Comparison of ENCODE assay signal across 21 cellular contexts in the genomic region with DNA sequence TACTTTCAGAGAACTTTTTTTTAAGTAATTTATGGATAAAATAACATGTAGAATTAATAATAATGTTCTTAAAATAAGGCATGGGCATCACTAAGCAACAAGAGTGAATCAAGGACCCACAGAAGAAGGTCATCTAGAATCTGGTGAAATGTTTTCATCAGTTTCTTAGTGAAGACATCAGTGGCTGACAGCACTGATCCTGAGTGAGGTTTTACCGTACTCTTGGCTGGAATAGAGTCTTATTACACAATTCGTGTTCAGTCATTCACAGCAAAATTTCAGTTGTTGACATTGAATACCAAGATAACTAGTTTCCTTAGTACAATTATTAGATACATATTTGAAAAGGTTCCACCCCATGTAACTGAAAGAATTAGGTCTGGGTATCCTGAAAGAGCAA.
DNase-seq lines count a peak whose midpoint lies in the region; ATAC-seq and TF ChIP-seq lines count a peak whose summit lies in the region.
"Had no signal": no experiment of that assay in that cellular context is flagged by ENCODE, and none has a peak within 500 bp of the region (broad histone marks: within the 10 kb centered on the region; RNA-seq: fewer than 3 reads in every experiment).

No MANE protein-coding gene starts in this region.

- peak; percentile 15 for ATAC-seq in Right ventricle myocardium superior (ENCODE audit: poor library complexity)
- ATAC-seq: A549 had no signal

- H3K27me3 ChIP-seq in left ventricle myocardium inferior (ENCODE audit: low read depth) (no peaks in the 10 kb centered on the region), adipocyte (replicated peaks; ENCODE audit: control insufficient read depth, insufficient read depth, low read length) (no peaks in the 10 kb centered on the region)
- no peaks in the 10 kb centered on the region for H3K27me3 ChIP-seq in effector memory CD4-positive, alpha-beta T cell (replicated peaks; ENCODE audit: control insufficient read depth, insufficient read depth, low read length, poor library complexity, severe bottlenecking)
- H3K27me3 ChIP-seq: BLaER1 treated with 17β-estradiol and CSF1 and Interleukin-3, amounts not matched to agents 10 nM and 100 nM had no signal

- no peak overlapping the region for H3K9ac ChIP-seq in adipocyte (ENCODE audit: low read length)
- H3K9ac ChIP-seq: BLaER1 treated with 17β-estradiol and CSF1 and Interleukin-3, amounts not matched to agents 10 nM and 100 nM had no signal

- no peaks in the 10 kb centered on the region for H3K36me3 ChIP-seq in left ventricle myocardium inferior
- H3K36me3 ChIP-seq in adipocyte (ENCODE audit: control insufficient read depth, insufficient read depth, low read length, severe bottlenecking), result no peaks in the 10 kb centered on the region
- H3K36me3 ChIP-seq in effector memory CD4-positive, alpha-beta T cell (ENCODE audit: control insufficient read depth, insufficient read depth, low read length), result peaks cover 48% of the 10 kb centered on the region
- H3K36me3 ChIP-seq: BE2C; BLaER1 treated with 17β-estradiol and CSF1 and Interleukin-3, amounts not matched to agents 10 nM and 100 nM had no signal

- TF ChIP-seq CTCF in left ventricle myocardium inferior (IDR thresholded peaks at IDR 0.05; ENCODE audit: borderline replicate concordance) (no peak), choroid plexus epithelial cell (conservative IDR thresholded peaks at IDR 0.05; ENCODE audit: low read depth, low read length) (no peak)

- H3K4me3 ChIP-seq in left ventricle myocardium inferior (no peak overlapping the region), adipocyte (ENCODE audit: low read length) (no peak overlapping the region), choroid plexus epithelial cell (ENCODE audit: low read depth, low read length) (no peak overlapping the region)
- H3K4me3 ChIP-seq in effector memory CD4-positive, alpha-beta T cell (ENCODE audit: insufficient read depth, low read depth, low read length, poor library complexity, severe bottlenecking), result no peak overlapping the region
- H3K4me3 ChIP-seq: A549; BLaER1 treated with 17β-estradiol and CSF1 and Interleukin-3, amounts not matched to agents 10 nM and 100 nM had no signal

- DNase-seq in Right ventricle myocardium superior, result no peak
- DNase-seq in left ventricle myocardium inferior, result no peak
- DNase-seq in adipocyte (ENCODE audit: low read depth), result peak; percentile 11
- peak; percentile 20 for DNase-seq in choroid plexus epithelial cell (ENCODE audit: low read depth)
- no peak for DNase-seq in caudate nucleus (lab: John Stamatoyannopoulos, UW)
- DNase-seq in effector memory CD4-positive, alpha-beta T cell, result no peak
- DNase-seq in NCI-H82 (lab: John Stamatoyannopoulos, UW), result no peak
- DNase-seq: 8988T; ACHN; AML-193; BE2C; Calu3; CD4-positive, alpha-beta T cell; COR-L47; DMS53; DMS79 treated with DMSO at 0.1 percent for 48 hours; GF-D8; H7; HCEC 1CT had no signal

- intact Hi-C loops in Right ventricle myocardium superior (cut with DNase I), result no loop called here
- intact Hi-C loops in left ventricle myocardium inferior (cut with micrococcal nuclease), result no loop called here

- H3K4me1 ChIP-seq in left ventricle myocardium inferior (peaks cover 15% of the 10 kb centered on the region), adipocyte (ENCODE audit: control insufficient read depth, insufficient read depth, low read length) (peaks cover 5% of the 10 kb centered on the region)
- H3K4me1 ChIP-seq in effector memory CD4-positive, alpha-beta T cell (ENCODE audit: control insufficient read depth, insufficient read depth, low read length, poor library complexity, severe bottlenecking), result no peaks in the 10 kb centered on the region
- H3K4me1 ChIP-seq: A549, BE2C had no signal

- H3K9me3 ChIP-seq in left ventricle myocardium inferior (replicated peaks) (no peaks in the 10 kb centered on the region), adipocyte (ENCODE audit: control insufficient read depth, low read length) (no peaks in the 10 kb centered on the region)
- no peaks in the 10 kb centered on the region for H3K9me3 ChIP-seq in effector memory CD4-positive, alpha-beta T cell (ENCODE audit: control insufficient read depth, low read length)
- H3K9me3 ChIP-seq: A549; BE2C; BLaER1 treated with 17β-estradiol and CSF1 and Interleukin-3, amounts not matched to agents 10 nM and 100 nM had no signal

- H3K27ac ChIP-seq in left ventricle myocardium inferior (replicated peaks) (no peak overlapping the region), caudate nucleus (ENCODE audit: low read depth, low read length) (no peak overlapping the region)
- no peak overlapping the region for H3K27ac ChIP-seq in effector memory CD4-positive, alpha-beta T cell (ENCODE audit: insufficient read depth, low read length, poor library complexity, severe bottlenecking)
- H3K27ac ChIP-seq: A549; BLaER1 treated with 17β-estradiol and CSF1 and Interleukin-3, amounts not matched to agents 10 nM and 100 nM had no signal

Comparison
In these comparisons a context has a peak if more than half of its experiments do, and no peak if none do; other contexts are left out.
1. DNase-seq: peak in adipocyte (single experiment) and choroid plexus epithelial cell (single experiment); none in Right ventricle myocardium superior (single experiment), left ventricle myocardium inferior (single experiment), caudate nucleus (0 of 61), effector memory CD4-positive, alpha-beta T cell (0 of 3) and NCI-H82 (single experiment).